15 cellular contexts compared by ENCODE assay signal in the genomic region with DNA sequence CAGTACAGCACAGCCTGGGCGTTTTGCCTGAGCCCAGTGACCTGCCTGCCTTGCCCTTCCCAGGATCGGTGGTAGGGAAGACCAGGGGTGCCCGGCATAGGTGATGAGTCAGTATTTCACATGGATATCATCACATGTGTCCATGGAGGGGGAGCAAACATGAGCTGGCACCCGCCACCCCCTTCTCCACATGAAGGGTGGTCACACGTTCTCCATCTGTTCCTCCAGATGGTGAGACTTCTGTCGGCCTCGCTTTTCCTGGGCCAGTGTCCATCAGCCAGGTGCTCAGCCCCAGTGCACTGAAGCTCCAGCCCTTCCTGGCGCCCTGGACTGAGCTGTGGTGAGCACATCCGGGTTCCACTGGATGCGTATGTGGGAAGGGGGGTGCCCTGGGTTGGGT.
DNase-seq lines count a peak whose midpoint lies in the region; ATAC-seq lines count a peak whose summit lies in the region.
"Had no signal": no experiment of that assay in that cellular context is flagged by ENCODE, and none has a peak within 500 bp of the region (broad histone marks: within the 10 kb centered on the region; RNA-seq: fewer than 3 reads in every experiment).

No MANE protein-coding gene starts in this region.

- no peak for ATAC-seq in HG03095 (IDR thresholded peaks at IDR 0.05; ENCODE audit: unreplicated experiment)
- ATAC-seq: A549; CD8-positive, alpha-beta T cell; GM12878 had no signal

- DNase-seq in DMS 273 treated with DMSO at 0.1 percent for 48 hours (lab: John Stamatoyannopoulos, UW) (peak; percentile 9), cerebellar cortex (ENCODE audit: low spot score) (peak; percentile 51), superior temporal gyrus (ENCODE audit: extremely low spot score) (peak; percentile 6), LoVo (ENCODE audit: low spot score) (no peak), 8988T (no peak)
- DNase-seq: AML-193; Caco-2; Calu3; CD4-positive, alpha-beta T cell; CD8-positive, alpha-beta T cell; DMS79 treated with DMSO at 0.1 percent for 48 hours; GDM1 had no signal

Comparison
In these comparisons a context has a peak if more than half of its experiments do, and no peak if none do; other contexts are left out.
1. DNase-seq: peak in DMS 273 treated with DMSO at 0.1 percent for 48 hours (single experiment), cerebellar cortex (single experiment) and superior temporal gyrus (single experiment); none in LoVo (single experiment) and 8988T (single experiment).